ENCODE assay signal across 8 cellular contexts in genomic region chrX:19343462-19344206, GRCh38.
DNase-seq lines count a peak whose midpoint lies in the region; ATAC-seq, FAIRE-seq and TF ChIP-seq lines count a peak whose summit lies in the region.

Gene PDHA1 (plus strand): TSS chrX:19343927. CDS start chrX:19344038, 111 bp downstream.

- peak; percentile 91 for DNase-seq in D341Med (ENCODE audit: low spot score)
- DNase-seq in HuH-7 (ENCODE audit: low spot score), result peak; percentile 63
- peak; percentile 91 for DNase-seq in activated CD8-positive, alpha-beta memory T cell treated with anti-CD3 and anti-CD28 coated beads, Interleukin-2, amount 50 U/mL, for 48 hours
- DNase-seq in midbrain (lab: John Stamatoyannopoulos, UW), result peak; percentile 93
- peak; percentile 74 to 83 for DNase-seq in stimulated activated CD8-positive, alpha-beta memory T cell treated with anti-CD3 and anti-CD28 coated beads, Interleukin-2, amount 100 ng/mL, for 1 hour (ENCODE audit: low read depth in 2 of 2)

- H3K9me3 ChIP-seq in OCI-LY3 (ENCODE audit: insufficient read depth, low read length), result no peaks in the 10 kb centered on the region

- H3K9ac ChIP-seq in OCI-LY3 (ENCODE audit: low read length), result peak within 1 kb of the TSS; percentile 80

- H3K27me3 ChIP-seq in OCI-LY3 (ENCODE audit: low read depth, low read length), result no peaks in the 10 kb centered on the region

- H3K36me3 ChIP-seq in OCI-LY3 (replicated peaks; ENCODE audit: low read depth, low read length), result no peaks in the 10 kb centered on the region

- no peak for TF ChIP-seq CTCF in OCI-LY3 (IDR thresholded peaks at IDR 0.05; ENCODE audit: low read depth, low read length)

- peaks cover 46% of the 10 kb centered on the region for H3K79me2 ChIP-seq in OCI-LY3 (ENCODE audit: low read length)

- H3K27ac ChIP-seq in OCI-LY3 (ENCODE audit: low read length), result peak within 1 kb of the TSS; percentile 23; the same call in 1 of the 2 replicates

- FAIRE-seq in endometrium (lab: Jason Lieb, UNC), result peak; percentile 72

- no peaks in the 10 kb centered on the region for H4K20me1 ChIP-seq in OCI-LY3 (ENCODE audit: insufficient read depth, low read length)

- H3K4me2 ChIP-seq in OCI-LY3 (ENCODE audit: low read length), result peak within 1 kb of the TSS; percentile 87

- H3K4me3 ChIP-seq in OCI-LY3 (ENCODE audit: low read length), result peak within 1 kb of the TSS; percentile 99

- H2AFZ ChIP-seq in OCI-LY3 (ENCODE audit: low read depth, low read length), result peak within 1 kb of the TSS; percentile 91

- H3K4me1 ChIP-seq in OCI-LY3 (ENCODE audit: low read length), result peaks cover 9% of the 10 kb centered on the region

- ATAC-seq in GM21515 (IDR thresholded peaks at IDR 0.05; ENCODE audit: unreplicated experiment), result peak; percentile 98

Comparison
In these comparisons a context has a peak if more than half of its experiments do, and no peak if none do; other contexts are left out.
1. Peak in every context shown above with its lines: DNase-seq, ATAC-seq, H3K4me3 ChIP-seq and H3K27ac ChIP-seq.